ENCODE assay signal across 9 cellular contexts in the genomic region with DNA sequence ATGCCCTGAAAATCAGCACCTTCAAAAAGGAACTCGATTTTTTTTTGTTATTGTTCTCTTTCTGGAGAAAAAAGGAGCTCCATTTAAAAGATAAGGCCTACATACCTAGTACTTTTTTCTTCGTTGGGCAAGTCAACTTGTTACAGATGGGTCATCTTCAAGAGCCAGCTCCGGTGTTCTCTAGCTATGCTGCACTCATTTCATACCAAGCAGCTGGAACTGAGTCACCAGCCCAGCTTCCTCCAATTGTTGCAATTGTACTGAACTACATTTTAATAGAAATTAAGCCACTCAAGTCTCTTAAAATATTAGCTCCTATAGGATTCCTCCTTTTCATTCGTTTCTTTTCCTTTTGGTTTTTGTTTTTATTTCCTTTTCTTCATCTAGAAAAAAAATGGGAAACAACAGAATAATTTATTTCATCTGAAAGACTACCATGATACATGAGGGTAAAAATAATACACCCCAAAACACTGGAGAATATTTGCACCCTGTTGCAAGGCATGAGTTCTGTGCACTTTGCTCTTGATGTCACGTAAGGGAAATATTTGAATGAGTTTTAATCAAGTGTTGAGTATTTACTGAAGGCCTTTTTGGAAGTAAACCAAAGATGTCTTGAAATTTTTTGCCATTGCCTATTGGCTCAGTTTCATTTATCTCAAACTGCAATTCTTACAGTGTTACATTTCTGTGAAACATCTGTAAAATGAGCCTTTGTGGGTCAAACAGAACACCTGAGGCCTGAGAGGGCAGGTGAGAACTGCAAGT.
DNase-seq lines count a peak whose midpoint lies in the region; ATAC-seq, FAIRE-seq and TF ChIP-seq lines count a peak whose summit lies in the region.
"Had no signal": no experiment of that assay in that cellular context is flagged by ENCODE, and none has a peak within 500 bp of the region (broad histone marks: within the 10 kb centered on the region; RNA-seq: fewer than 3 reads in every experiment).

No MANE protein-coding gene starts in this region.

- no peaks in the 10 kb centered on the region for H3K9me3 Mint-ChIP-seq in astrocyte (ENCODE audit: unreplicated experiment)

- peak overlapping the region; percentile 15 for H3K27ac ChIP-seq in astrocyte (ENCODE audit: low read depth, low read length)
- peak overlapping the region; percentile 32 to 98 (median 65) for H3K27ac ChIP-seq in tibial nerve

- WGBS in tibial nerve, 2 donors = 43 to 48% methylated on average over 5 of the region's 5 CpGs

- peak overlapping the region; percentile 8 for H3K4me3 Mint-ChIP-seq in astrocyte (ENCODE audit: unreplicated experiment)

- TF ChIP-seq CTCF in astrocyte (IDR thresholded peaks at IDR 0.05; ENCODE audit: insufficient read depth, low read depth, low read length) = no peak
- no peak for TF ChIP-seq CTCF in tibial nerve (IDR thresholded peaks at IDR 0.05)

- H3K36me3 Mint-ChIP-seq in astrocyte (ENCODE audit: low read depth, unreplicated experiment) = peaks cover 19% of the 10 kb centered on the region

- TF ChIP-seq EP300 in tibial nerve (IDR thresholded peaks at IDR 0.05) = no peak

- no peaks in the 10 kb centered on the region for H3K9me3 ChIP-seq in astrocyte (ENCODE audit: insufficient read depth, low read depth, low read length)
- no peaks in the 10 kb centered on the region for H3K9me3 ChIP-seq in tibial nerve
- H3K9me3 ChIP-seq: mucosa of descending colon had no signal

- H3K4me1 ChIP-seq in astrocyte (ENCODE audit: insufficient read depth, low read length) = peaks cover 9% of the 10 kb centered on the region
- peaks cover 0 to 88% (median 49%) of the 10 kb centered on the region in 4 donors for H3K4me1 ChIP-seq in tibial nerve

- H4K20me1 ChIP-seq in astrocyte (ENCODE audit: insufficient read depth, low read length) = peaks cover 80% of the 10 kb centered on the region

- H3K4me2 ChIP-seq in astrocyte (ENCODE audit: low read length) = peak overlapping the region; percentile 12

- H3K9ac ChIP-seq in astrocyte (ENCODE audit: low read length) = no peak overlapping the region

- H3K36me3 ChIP-seq in astrocyte (ENCODE audit: insufficient read depth, low read length) (peaks cover 8% of the 10 kb centered on the region), tibial nerve (no peaks in the 10 kb centered on the region)

- H3K4me3 ChIP-seq in astrocyte (ENCODE audit: insufficient read depth, low read depth, low read length) (no peak overlapping the region), tibial nerve (no peak overlapping the region)
- H3K4me3 ChIP-seq: mucosa of descending colon had no signal

- peaks cover 96% of the 10 kb centered on the region for H3K79me2 ChIP-seq in astrocyte (ENCODE audit: insufficient read depth, low read length)

- intact Hi-C loops in left ventricle myocardium superior (cut with micrococcal nuclease) = no loop called here
- intact Hi-C loops in posterior cingulate gyrus (cut with DNase I) = no loop called here

- peak overlapping the region; percentile 80 for H3K27ac Mint-ChIP-seq in astrocyte (ENCODE audit: unreplicated experiment)

- H3K27me3 ChIP-seq in astrocyte (ENCODE audit: insufficient read depth, low read length) = no peaks in the 10 kb centered on the region
- no peaks in the 10 kb centered on the region for H3K27me3 ChIP-seq in tibial nerve

- no peaks in the 10 kb centered on the region for H3K27me3 Mint-ChIP-seq in astrocyte (ENCODE audit: low read depth, unreplicated experiment)

- DNase-seq in HT1080 (ENCODE audit: low read depth) (peak; percentile 76), astrocyte (ENCODE audit: low read depth) (peak; percentile 81), left ventricle myocardium superior (no peak), tibial nerve (ENCODE audit: low spot score in 2 of 2) (no peak), posterior cingulate gyrus (no peak), middle frontal gyrus (ENCODE audit: extremely low spot score, low spot score) (no peak), DMS 273 (lab: John Stamatoyannopoulos, UW; ENCODE audit: unreplicated experiment) (no peak)
- DNase-seq: mucosa of descending colon, NCI-H2107 had no signal

- ATAC-seq in left ventricle myocardium superior = peak; percentile 46
- ATAC-seq: mucosa of descending colon had no signal

- peaks cover 43% of the 10 kb centered on the region for H3K4me1 Mint-ChIP-seq in astrocyte (ENCODE audit: low read depth, unreplicated experiment)

- no peak for TF ChIP-seq POLR2A in tibial nerve (IDR thresholded peaks at IDR 0.05)

- no peak overlapping the region for H2AFZ ChIP-seq in astrocyte (ENCODE audit: low read depth, low read length)

- peak; percentile 52 for FAIRE-seq in astrocyte (lab: Jason Lieb, UNC)

Comparison
In these comparisons a context has a peak if more than half of its experiments do, and no peak if none do; other contexts are left out.
1. DNase-seq: peak in HT1080 (single experiment) and astrocyte (single experiment); none in left ventricle myocardium superior (single experiment), tibial nerve (0 of 2), posterior cingulate gyrus (0 of 10), middle frontal gyrus (single experiment) and DMS 273 (single experiment).